11 cellular contexts compared by ENCODE assay signal in the genomic region with DNA sequence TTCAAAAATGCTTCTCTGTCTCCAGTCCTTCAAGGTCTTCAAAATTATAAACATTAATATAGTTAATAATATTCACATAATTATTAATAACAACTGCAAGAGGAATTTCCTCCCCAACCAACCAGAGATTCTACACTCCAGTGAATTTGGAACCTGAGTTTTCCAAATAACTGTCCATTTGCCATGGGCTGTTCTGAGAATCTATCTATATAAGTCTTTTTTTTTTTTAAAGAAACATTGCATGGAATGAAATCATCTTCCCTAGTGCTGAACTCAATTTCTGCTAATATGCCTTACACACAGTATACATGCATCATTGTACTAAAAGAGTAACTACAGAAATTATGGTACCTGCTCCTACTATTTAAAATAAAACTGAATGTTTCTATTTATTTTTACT.
A peak's percentile ranks its signal among the peaks of the same experiment; 100 is the strongest.
DNase-seq lines count a peak whose midpoint lies in the region; ATAC-seq and TF ChIP-seq lines count a peak whose summit lies in the region.
"Had no signal": no experiment of that assay in that cellular context is flagged by ENCODE, and none has a peak within 500 bp of the region (broad histone marks: within the 10 kb centered on the region; RNA-seq: fewer than 3 reads in every experiment).

No MANE protein-coding gene starts in this region.

- TF ChIP-seq POLR2A in adrenal gland (IDR thresholded peaks at IDR 0.05): no peak

- H3K36me3 Mint-ChIP-seq in effector memory CD8-positive, alpha-beta T cell (ENCODE audit: insufficient read depth): peaks cover 2% of the 10 kb centered on the region

- TF ChIP-seq CTCF in right atrium auricular region (IDR thresholded peaks at IDR 0.05) (no peak), adrenal gland (IDR thresholded peaks at IDR 0.05) (no peak)

- H3K4me1 ChIP-seq in right atrium auricular region (no peaks in the 10 kb centered on the region), adrenal gland (replicated peaks in 1 of 2) (no peaks in the 10 kb centered on the region)

- intact Hi-C loops in adrenal gland (cut with DNase I): no loop called here

- no peaks in the 10 kb centered on the region for H3K36me3 ChIP-seq in right atrium auricular region
- H3K36me3 ChIP-seq in adrenal gland (replicated peaks in 1 of 2): no peaks in the 10 kb centered on the region
- H3K36me3 ChIP-seq: ovary had no signal

- ATAC-seq in GM18499 (IDR thresholded peaks at IDR 0.05; ENCODE audit: insufficient read depth, unreplicated experiment): peak; percentile 16
- peak; percentile 6 for ATAC-seq in GM21423 (IDR thresholded peaks at IDR 0.05; ENCODE audit: unreplicated experiment)
- peak; percentile 19 for ATAC-seq in HG03378 (IDR thresholded peaks at IDR 0.05; ENCODE audit: unreplicated experiment)
- peak; percentile 9 for ATAC-seq in effector memory CD8-positive, alpha-beta T cell (replicated peaks)
- ATAC-seq in HG03521 (IDR thresholded peaks at IDR 0.05; ENCODE audit: unreplicated experiment): no peak
- no peak for ATAC-seq in GM18520 (IDR thresholded peaks at IDR 0.05; ENCODE audit: unreplicated experiment)

- H3K4me3 Mint-ChIP-seq in effector memory CD8-positive, alpha-beta T cell: peak overlapping the region; percentile 67 to 75

- DNase-seq in effector memory CD8-positive, alpha-beta T cell: no peak
- no peak for DNase-seq in right atrium auricular region (ENCODE audit: low spot score)
- no peak for DNase-seq in adrenal gland
- DNase-seq: NCI-H1092 treated with DMSO at 0.1 percent for 48 hours, ovary had no signal

- H3K27ac ChIP-seq in right atrium auricular region (no peak overlapping the region), adrenal gland (no peak overlapping the region)
- H3K27ac ChIP-seq: ovary, VCaP had no signal

- no peaks in the 10 kb centered on the region for H3K9me3 Mint-ChIP-seq in effector memory CD8-positive, alpha-beta T cell

- peak overlapping the region; percentile 71 to 77 for H3K27ac Mint-ChIP-seq in effector memory CD8-positive, alpha-beta T cell

- H3K9me3 ChIP-seq in right atrium auricular region (no peaks in the 10 kb centered on the region), adrenal gland (replicated peaks in 1 of 3) (no peaks in the 10 kb centered on the region)
- H3K9me3 ChIP-seq: ovary had no signal

- no peaks in the 10 kb centered on the region for H3K27me3 ChIP-seq in right atrium auricular region
- H3K27me3 ChIP-seq in adrenal gland: no peaks in the 10 kb centered on the region
- H3K27me3 ChIP-seq: ovary had no signal

- H3K4me3 ChIP-seq in right atrium auricular region: no peak overlapping the region
- H3K4me3 ChIP-seq in adrenal gland: no peak overlapping the region
- H3K4me3 ChIP-seq: ovary had no signal

- H3K4me1 Mint-ChIP-seq in effector memory CD8-positive, alpha-beta T cell (ENCODE audit: low read depth in 2 of 2): peaks cover 66 to 79% of the 10 kb centered on the region in 2 donors

- no peaks in the 10 kb centered on the region for H3K27me3 Mint-ChIP-seq in effector memory CD8-positive, alpha-beta T cell

Comparison
In these comparisons a context has a peak if more than half of its experiments do, and no peak if none do; other contexts are left out.
1. ATAC-seq: peak in GM18499 (single experiment), GM21423 (single experiment), HG03378 (single experiment) and effector memory CD8-positive, alpha-beta T cell (single experiment); none in HG03521 (single experiment) and GM18520 (single experiment).